21 cellular contexts compared by ENCODE assay signal in genomic region chr1:101364370-101365120, GRCh38.
A peak's percentile ranks its signal among the peaks of the same experiment; 100 is the strongest.
DNase-seq lines count a peak whose midpoint lies in the region; ATAC-seq and TF ChIP-seq lines count a peak whose summit lies in the region.
"Had no signal": no experiment of that assay in that cellular context is flagged by ENCODE, and none has a peak within 500 bp of the region (broad histone marks: within the 10 kb centered on the region; RNA-seq: fewer than 3 reads in every experiment).

No MANE protein-coding gene starts in this region.

- H3K36me3 Mint-ChIP-seq in endothelial cell (ENCODE audit: low read depth, unreplicated experiment): peaks cover 3% of the 10 kb centered on the region

- ATAC-seq in GM21360 (IDR thresholded peaks at IDR 0.05; ENCODE audit: unreplicated experiment) (peak; percentile 53), HG03064 (IDR thresholded peaks at IDR 0.05; ENCODE audit: low read depth, unreplicated experiment) (peak; percentile 53)
- ATAC-seq: esophagus mucosa had no signal

- H3K27me3 ChIP-seq in GM06990 (replicated peaks; ENCODE audit: control insufficient read depth, insufficient read depth, low read length): no peaks in the 10 kb centered on the region
- H3K27me3 ChIP-seq: hepatocyte, sigmoid colon, thyroid gland had no signal

- TF ChIP-seq CTCF in GM06990 (IDR thresholded peaks at IDR 0.05; ENCODE audit: insufficient read depth, low read length, poor library complexity, severe bottlenecking) (no peak), endothelial cell (IDR thresholded peaks at IDR 0.05; ENCODE audit: unreplicated experiment) (no peak), GM10266 (IDR thresholded peaks at IDR 0.05; ENCODE audit: control insufficient read depth, insufficient read depth, low read depth, missing control alignments) (no peak)

- peaks cover 20% of the 10 kb centered on the region for H3K4me1 Mint-ChIP-seq in endothelial cell (ENCODE audit: unreplicated experiment)

- no peak overlapping the region for H3K4me3 ChIP-seq in GM06990 (replicated peaks; ENCODE audit: low read depth, low read length)
- H3K4me3 ChIP-seq: hepatocyte, sigmoid colon, thyroid gland had no signal

- H3K27me3 Mint-ChIP-seq in endothelial cell (ENCODE audit: unreplicated experiment): peaks cover 6% of the 10 kb centered on the region

- peak; percentile 41 for DNase-seq in GM06990 (ENCODE audit: extremely low read depth, insufficient read length)
- no peak for DNase-seq in endothelial cell (ENCODE audit: low spot score)
- DNase-seq in activated CD4-positive, alpha-beta T cell treated with anti-CD3 and anti-CD28 coated beads, Interleukin-2, amount 50 U/mL, for 1 hour: no peak
- DNase-seq in cortex of kidney (lab: John Stamatoyannopoulos, UW): no peak
- no peak for DNase-seq in glomerular visceral epithelial cell (ENCODE audit: extremely low spot score)
- DNase-seq in GM10266 (ENCODE audit: extremely low spot score): no peak
- DNase-seq: activated CD4-positive, alpha-beta T cell treated with anti-CD3 and anti-CD28 coated beads for 1 hour; activated naive CD4-positive, alpha-beta T cell treated with anti-CD3 and anti-CD28 coated beads for 36 hours; DMS79; GOT3; NCI-H1436 treated with DMSO at 0.1 percent for 48 hours; NCI-H510A; SHP77; sigmoid colon; stimulated activated CD4-positive, alpha-beta T cell treated with anti-CD3 and anti-CD28 coated beads, Interleukin-2, amount 100 ng/mL, for 48 hours; stimulated activated CD8-positive, alpha-beta memory T cell treated with anti-CD3 and anti-CD28 coated beads, Interleukin-4, amount 100 ng/mL, for 48 hours; thyroid gland had no signal

- H3K9me3 Mint-ChIP-seq in endothelial cell (ENCODE audit: unreplicated experiment): no peaks in the 10 kb centered on the region
- H3K9me3 Mint-ChIP-seq: activated naive CD4-positive, alpha-beta T cell treated with anti-CD3 and anti-CD28 coated beads for 36 hours had no signal

- no peak overlapping the region for H3K4me3 Mint-ChIP-seq in endothelial cell (ENCODE audit: unreplicated experiment)
- H3K4me3 Mint-ChIP-seq: activated naive CD4-positive, alpha-beta T cell treated with anti-CD3 and anti-CD28 coated beads for 36 hours had no signal

- peak overlapping the region; percentile 91 for H3K27ac Mint-ChIP-seq in endothelial cell (ENCODE audit: unreplicated experiment)
- H3K27ac Mint-ChIP-seq: activated naive CD4-positive, alpha-beta T cell treated with anti-CD3 and anti-CD28 coated beads for 36 hours had no signal

- no peaks in the 10 kb centered on the region for H3K36me3 ChIP-seq in GM06990 (ENCODE audit: control insufficient read depth, insufficient read depth, low read length)
- H3K36me3 ChIP-seq: sigmoid colon, thyroid gland had no signal
